ENCODE assay signal across 37 cellular contexts in genomic region chr7:12588259-12588904, GRCh38. TPM values are rescaled to one million over a fixed set of nuclear protein-coding genes. Genes with fewer than 3 reads are reported as not detected.
"Had no signal": no experiment of that assay in that cellular context is flagged by ENCODE, and none has a peak within 500 bp of the region (broad histone marks: within the 10 kb centered on the region; RNA-seq: fewer than 3 reads in every experiment).

No MANE protein-coding gene starts in this region.

- ATAC-seq: activated CD4-positive, alpha-beta T cell treated with anti-CD3 and anti-CD28 coated beads for 36 hours; activated CD4-positive, CD25-positive, alpha-beta regulatory T cell treated with anti-CD3 and anti-CD28 coated beads, Interleukin-2, amount 50 U/mL, for 24 hours; activated CD8-positive, alpha-beta memory T cell treated with anti-CD3 and anti-CD28 coated beads, Interleukin-2, amount 10 ng/mL, durations not matched to agents 7 days and 5 days; activated CD8-positive, alpha-beta T cell treated with anti-CD3 and anti-CD28 coated beads, Interleukin-2, amount 10 ng/mL, durations not matched to agents 7 days and 5 days; activated naive CD8-positive, alpha-beta T cell treated with anti-CD3 and anti-CD28 coated beads, Interleukin-2, amount 50 U/mL, for 24 hours had no signal

- H3K36me3 ChIP-seq: ascending aorta, cardiac muscle cell had no signal

- H3K27ac Mint-ChIP-seq: activated B cell treated with CpG ODN at 0.5 μM for 24 hours; activated CD4-positive, alpha-beta memory T cell treated with anti-CD3 and anti-CD28 coated beads, Interleukin-2, amount 10 ng/mL, durations not matched to agents 7 days and 5 days; activated CD4-positive, alpha-beta T cell treated with anti-CD3 and anti-CD28 coated beads for 36 hours; activated CD4-positive, alpha-beta T cell treated with anti-CD3 and anti-CD28 coated beads, Interleukin-2, amount 10 ng/mL, durations not matched to agents 7 days and 5 days; activated CD8-positive, alpha-beta memory T cell treated with anti-CD3 and anti-CD28 coated beads, Interleukin-2, amount 10 ng/mL, durations not matched to agents 7 days and 5 days; activated CD8-positive, alpha-beta T cell treated with anti-CD3 and anti-CD28 coated beads, Interleukin-2, amount 10 ng/mL, durations not matched to agents 7 days and 5 days; activated naive CD4-positive, alpha-beta T cell treated with anti-CD3 and anti-CD28 coated beads, Interleukin-2, amount 10 ng/mL, durations not matched to agents 7 days and 5 days; activated naive CD4-positive, alpha-beta T cell treated with anti-CD3 and anti-CD28 coated beads, Interleukin-2, amount 50 U/mL, for 24 hours; activated naive CD8-positive, alpha-beta T cell; activated naive CD8-positive, alpha-beta T cell treated with anti-CD3 and anti-CD28 coated beads, Interleukin-2, amount 10 ng/mL, durations not matched to agents 7 days and 5 days; activated naive CD8-positive, alpha-beta T cell treated with anti-CD3 and anti-CD28 coated beads, Interleukin-2, amount 50 U/mL, for 24 hours; activated T-cell treated with anti-CD3 and anti-CD28 coated beads, Interleukin-2, amount 50 U/mL, for 24 hours; activated T-helper 2 cell treated with anti-CD3 and anti-CD28 coated beads, Interferon-gamma antibody, Interleukin-2, Interleukin-4, amounts not matched to agents 10 μg/mL and 5 μg/mL and 100 μg/mL, durations not matched to agents 14 hours and 24 hours and 36 hours; brain; T-helper 1 cell treated with Interleukin-12 subunit alpha and Interleukin-12 subunit beta and Interleukin-4 antibody, amounts not matched to agents 30 μg/mL and 1 μg/mL, for 36 hours; T-helper 2 cell treated with Interferon-gamma antibody and Interleukin-4, amounts not matched to agents 5 μg/mL and 100 μg/mL, for 36 hours had no signal

- H3K4me3 ChIP-seq: ascending aorta, cardiac muscle cell had no signal

- H3K4me3 Mint-ChIP-seq: activated B cell treated with CpG ODN at 0.5 μM for 24 hours; activated CD4-positive, alpha-beta memory T cell treated with anti-CD3 and anti-CD28 coated beads, Interleukin-2, amount 10 ng/mL, durations not matched to agents 7 days and 5 days; activated CD4-positive, alpha-beta T cell treated with anti-CD3 and anti-CD28 coated beads for 36 hours; activated CD4-positive, alpha-beta T cell treated with anti-CD3 and anti-CD28 coated beads, Interleukin-2, amount 10 ng/mL, durations not matched to agents 7 days and 5 days; activated CD8-positive, alpha-beta memory T cell treated with anti-CD3 and anti-CD28 coated beads, Interleukin-2, amount 10 ng/mL, durations not matched to agents 7 days and 5 days; activated CD8-positive, alpha-beta T cell treated with anti-CD3 and anti-CD28 coated beads, Interleukin-2, amount 10 ng/mL, durations not matched to agents 7 days and 5 days; activated naive CD4-positive, alpha-beta T cell treated with anti-CD3 and anti-CD28 coated beads, Interleukin-2, amount 10 ng/mL, durations not matched to agents 7 days and 5 days; activated naive CD4-positive, alpha-beta T cell treated with anti-CD3 and anti-CD28 coated beads, Interleukin-2, amount 50 U/mL, for 24 hours; activated naive CD8-positive, alpha-beta T cell; activated naive CD8-positive, alpha-beta T cell treated with anti-CD3 and anti-CD28 coated beads, Interleukin-2, amount 10 ng/mL, durations not matched to agents 7 days and 5 days; activated naive CD8-positive, alpha-beta T cell treated with anti-CD3 and anti-CD28 coated beads, Interleukin-2, amount 50 U/mL, for 24 hours; activated T-cell treated with anti-CD3 and anti-CD28 coated beads, Interleukin-2, amount 50 U/mL, for 24 hours; brain; central memory CD8-positive, alpha-beta T cell; T-helper 1 cell treated with Interleukin-12 subunit alpha and Interleukin-12 subunit beta and Interleukin-4 antibody, amounts not matched to agents 30 μg/mL and 1 μg/mL, for 36 hours; T-helper 2 cell treated with Interferon-gamma antibody and Interleukin-4, amounts not matched to agents 5 μg/mL and 100 μg/mL, for 36 hours had no signal

- H3K4me1 Mint-ChIP-seq: activated CD4-positive, alpha-beta memory T cell treated with anti-CD3 and anti-CD28 coated beads, Interleukin-2, amount 10 ng/mL, durations not matched to agents 7 days and 5 days; activated CD4-positive, alpha-beta T cell treated with anti-CD3 and anti-CD28 coated beads for 36 hours; activated CD4-positive, alpha-beta T cell treated with anti-CD3 and anti-CD28 coated beads, Interleukin-2, amount 10 ng/mL, durations not matched to agents 7 days and 5 days; activated CD8-positive, alpha-beta memory T cell treated with anti-CD3 and anti-CD28 coated beads, Interleukin-2, amount 10 ng/mL, durations not matched to agents 7 days and 5 days; activated naive CD4-positive, alpha-beta T cell treated with anti-CD3 and anti-CD28 coated beads, Interleukin-2, amount 10 ng/mL, durations not matched to agents 7 days and 5 days; activated naive CD4-positive, alpha-beta T cell treated with anti-CD3 and anti-CD28 coated beads, Interleukin-2, amount 50 U/mL, for 24 hours; activated naive CD8-positive, alpha-beta T cell treated with anti-CD3 and anti-CD28 coated beads, Interleukin-2, amount 10 ng/mL, durations not matched to agents 7 days and 5 days; brain had no signal

- H3K4me1 ChIP-seq: ascending aorta had no signal

- H3K36me3 Mint-ChIP-seq: activated CD8-positive, alpha-beta memory T cell treated with anti-CD3 and anti-CD28 coated beads, Interleukin-2, amount 10 ng/mL, durations not matched to agents 7 days and 5 days; activated naive CD4-positive, alpha-beta T cell treated with anti-CD3 and anti-CD28 coated beads, Interleukin-2, amount 10 ng/mL, durations not matched to agents 7 days and 5 days; activated naive CD4-positive, alpha-beta T cell treated with anti-CD3 and anti-CD28 coated beads, Interleukin-2, amount 50 U/mL, for 24 hours; activated naive CD8-positive, alpha-beta T cell; activated naive CD8-positive, alpha-beta T cell treated with anti-CD3 and anti-CD28 coated beads, Interleukin-2, amount 10 ng/mL, durations not matched to agents 7 days and 5 days; brain had no signal

- H3K9me3 Mint-ChIP-seq: activated B cell treated with CpG ODN at 0.5 μM for 24 hours; activated CD4-positive, alpha-beta memory T cell treated with anti-CD3 and anti-CD28 coated beads, Interleukin-2, amount 10 ng/mL, durations not matched to agents 7 days and 5 days; activated CD4-positive, alpha-beta T cell treated with anti-CD3 and anti-CD28 coated beads, Interleukin-2, amount 10 ng/mL, durations not matched to agents 7 days and 5 days; activated naive CD4-positive, alpha-beta T cell treated with anti-CD3 and anti-CD28 coated beads, Interleukin-2, amount 10 ng/mL, durations not matched to agents 7 days and 5 days; activated naive CD4-positive, alpha-beta T cell treated with anti-CD3 and anti-CD28 coated beads, Interleukin-2, amount 50 U/mL, for 24 hours; activated naive CD8-positive, alpha-beta T cell treated with anti-CD3 and anti-CD28 coated beads, Interleukin-2, amount 10 ng/mL, durations not matched to agents 7 days and 5 days; activated naive CD8-positive, alpha-beta T cell treated with anti-CD3 and anti-CD28 coated beads, Interleukin-2, amount 50 U/mL, for 24 hours; activated T-cell treated with anti-CD3 and anti-CD28 coated beads, Interleukin-2, amount 50 U/mL, for 24 hours; activated T-helper 2 cell treated with anti-CD3 and anti-CD28 coated beads, Interferon-gamma antibody, Interleukin-2, Interleukin-4, amounts not matched to agents 10 μg/mL and 5 μg/mL and 100 μg/mL, durations not matched to agents 14 hours and 24 hours and 36 hours; brain; central memory CD8-positive, alpha-beta T cell; T-helper 1 cell treated with Interleukin-12 subunit alpha and Interleukin-12 subunit beta and Interleukin-4 antibody, amounts not matched to agents 30 μg/mL and 1 μg/mL, for 36 hours; T-helper 2 cell treated with Interferon-gamma antibody and Interleukin-4, amounts not matched to agents 5 μg/mL and 100 μg/mL, for 36 hours had no signal

- DNase-seq: activated B cell treated with CpG ODN at 0.5 μM for 24 hours; activated CD4-positive, alpha-beta memory T cell treated with anti-CD3 and anti-CD28 coated beads, Interleukin-2, amount 10 ng/mL, durations not matched to agents 7 days and 5 days; activated CD4-positive, alpha-beta T cell treated with anti-CD3 and anti-CD28 coated beads for 1 hour; activated CD4-positive, alpha-beta T cell treated with anti-CD3 and anti-CD28 coated beads for 36 hours; activated CD4-positive, alpha-beta T cell treated with anti-CD3 and anti-CD28 coated beads for 48 hours; activated CD4-positive, alpha-beta T cell treated with anti-CD3 and anti-CD28 coated beads, Interleukin-2, amount 10 ng/mL, durations not matched to agents 7 days and 5 days; activated CD4-positive, alpha-beta T cell treated with anti-CD3 and anti-CD28 coated beads, Interleukin-2, amount 50 U/mL, for 48 hours; activated CD8-positive, alpha-beta memory T cell treated with anti-CD3 and anti-CD28 coated beads for 24 hours; activated CD8-positive, alpha-beta memory T cell treated with anti-CD3 and anti-CD28 coated beads, Interleukin-2, amount 10 ng/mL, durations not matched to agents 7 days and 5 days; activated CD8-positive, alpha-beta memory T cell treated with anti-CD3 and anti-CD28 coated beads, Interleukin-2, amount 50 U/mL, for 48 hours; activated CD8-positive, alpha-beta T cell treated with anti-CD3 and anti-CD28 coated beads, Interleukin-2, amount 10 ng/mL, durations not matched to agents 7 days and 5 days; activated effector memory CD4-positive, alpha-beta T cell treated with Interleukin-2 at 50 U/mL for 16 hours; activated gamma-delta T cell; activated naive CD4-positive, alpha-beta T cell treated with anti-CD3 and anti-CD28 coated beads, Interleukin-2, amount 10 ng/mL, durations not matched to agents 7 days and 5 days; activated naive CD4-positive, alpha-beta T cell treated with Interleukin-2 at 50 U/mL for 16 hours; activated naive CD8-positive, alpha-beta T cell treated with anti-CD3 and anti-CD28 coated beads, Interleukin-2, amount 10 ng/mL, durations not matched to agents 7 days and 5 days; activated naive CD8-positive, alpha-beta T cell treated with anti-CD3 and anti-CD28 coated beads, Interleukin-2, amount 50 U/mL, for 24 hours; activated T-cell treated with anti-CD3 and anti-CD28 coated beads, Interleukin-2, amount 50 U/mL, for 24 hours; activated T-cell treated with anti-CD3 and anti-CD28 coated beads, Interleukin-2, amount 50 U/mL, for 48 hours; amygdala; anterior cingulate cortex; caudate nucleus; cerebellar nuclear complex; T-helper 1 cell; T-helper 2 cell; T-helper 9 cell had no signal

- H3K9me3 ChIP-seq: ascending aorta had no signal

- H3K27me3 Mint-ChIP-seq: activated B cell treated with CpG ODN at 0.5 μM for 24 hours, brain had no signal

- H3K27ac ChIP-seq: ascending aorta, cardiac muscle cell, VCaP had no signal

- H3K27me3 ChIP-seq: ascending aorta, cardiac muscle cell had no signal

RNA-seq across cellular contexts. Expression of gene SCIN, which starts 17.9 kb away (rescaled TPM):
- total RNA-seq: activated B cell treated with CpG ODN at 0.5 μM for 24 hours; activated T-helper 2 cell treated with anti-CD3 and anti-CD28 coated beads, Interferon-gamma antibody, Interleukin-2, Interleukin-4, amounts not matched to agents 10 μg/mL and 5 μg/mL and 100 μg/mL, durations not matched to agents 14 hours and 24 hours and 36 hours; ascending aorta had no signal
